In the genomic region with DNA sequence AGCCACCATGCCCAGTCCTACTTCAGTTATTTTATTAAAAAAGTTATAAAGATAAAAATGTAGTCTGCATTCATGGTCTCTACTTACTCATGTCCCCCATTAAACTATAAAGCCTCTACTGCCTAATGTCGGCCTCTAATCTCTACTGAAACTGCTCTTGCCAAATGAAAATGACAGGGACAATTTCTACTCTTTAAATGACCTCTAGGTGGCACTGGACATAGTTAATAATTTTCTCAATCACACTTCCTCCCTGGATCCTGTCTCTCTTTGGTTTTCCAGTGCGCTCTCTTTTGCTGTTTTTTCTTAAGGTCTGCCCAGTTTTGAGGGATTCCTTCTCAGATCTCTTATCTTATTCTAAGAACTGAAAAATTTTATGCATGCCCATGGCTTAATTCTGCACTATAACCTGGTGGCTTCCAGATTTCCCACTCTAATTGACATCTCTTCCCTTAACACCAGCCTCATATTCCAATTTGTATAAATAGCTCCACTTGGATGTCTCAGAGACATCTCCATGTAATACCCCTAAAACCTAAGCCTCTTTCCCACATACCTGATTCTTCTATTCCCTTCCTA, we compare ENCODE assay signal across 1 cellular context.
TF ChIP-seq lines count a peak whose summit lies in the region.

No MANE protein-coding gene starts in this region.

TF ChIP-seq in GM23338, 12 proteins besides CTCF, POLR2A, EP300 and RAD21 (continued from another document):
- no peak for TF ChIP-seq ZNF462 (CRISPR knock-in tag; IDR thresholded peaks at IDR 0.05)
TF ChIP-seq in GM23338: peak in this region for 0.
